ENCODE assay signal across 20 cellular contexts in the genomic region with DNA sequence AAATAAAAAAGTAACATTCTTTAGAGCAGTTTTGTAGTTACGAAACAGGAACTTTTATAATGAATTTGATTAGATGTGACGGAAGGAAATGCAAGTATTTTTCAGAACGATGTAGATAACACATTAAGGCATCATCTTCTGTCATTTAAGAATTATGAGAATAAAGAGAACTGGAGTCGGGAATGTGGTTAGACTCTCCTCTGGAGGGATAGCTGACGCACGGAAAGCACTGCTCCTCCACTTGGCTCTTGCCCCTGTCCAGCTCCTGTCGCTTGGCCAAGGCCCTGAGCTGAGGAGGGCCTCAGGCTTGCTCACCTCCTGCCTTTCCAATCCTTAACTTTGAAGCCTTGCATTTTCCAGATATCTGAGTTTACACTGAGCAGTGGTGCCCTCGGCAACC.
DNase-seq lines count a peak whose midpoint lies in the region; ATAC-seq and TF ChIP-seq lines count a peak whose summit lies in the region.
"Had no signal": no experiment of that assay in that cellular context is flagged by ENCODE, and none has a peak within 500 bp of the region (broad histone marks: within the 10 kb centered on the region; RNA-seq: fewer than 3 reads in every experiment).

No MANE protein-coding gene starts in this region.

- H2AFZ ChIP-seq in IMR-90 (replicated peaks; ENCODE audit: low read length, poor library complexity): no peak overlapping the region

- H2AK5ac ChIP-seq in IMR-90 (ENCODE audit: low read depth, low read length): 0 out of 2 replicates have a peak overlapping the region, but pooled peaks have one; percentile 2

- H3K36me3 Mint-ChIP-seq in Calu3 (ENCODE audit: insufficient read depth, unreplicated experiment): no peaks in the 10 kb centered on the region
- H3K36me3 Mint-ChIP-seq: naive thymus-derived CD4-positive, alpha-beta T cell had no signal

- H3K27ac ChIP-seq in IMR-90 (ENCODE audit: insufficient read depth, low read length) (no peak overlapping the region), caudate nucleus (ENCODE audit: low read depth, low read length) (peak overlapping the region; percentile 42), stomach (peak overlapping the region in 3 of 5 donors; percentile 7 to 73 (median 60))

- peaks cover 18% of the 10 kb centered on the region for H3K4me1 ChIP-seq in IMR-90 (ENCODE audit: control insufficient read depth, insufficient read depth, low read length)
- H3K4me1 ChIP-seq in stomach: peaks cover 0 to 37% (median 13%) of the 10 kb centered on the region in 4 donors

- 100% methylated on average over 2 of the region's 8 CpGs; no CpG with 5 or more reads in 1 of the 2 experiments for WGBS in IMR-90 (ENCODE audit: extremely low coverage in 2 of 2, insufficient read length in 1 of 2), 2 experiments
- WGBS in stomach, 5 donors: 60 to 70% (median 68%) methylated on average over 8 of the region's 8 CpGs

- intact Hi-C loops in IMR-90 (cut with micrococcal nuclease): no loop called here
- intact Hi-C loops in left cardiac atrium (cut with DNase I): no loop called here
- intact Hi-C loops in stomach (cut with DNase I; ENCODE audit: low total_unique reads): no loop called here
- intact Hi-C loops in Calu3 (cut with micrococcal nuclease; ENCODE audit: unreplicated experiment): no loop called here

- H2BK15ac ChIP-seq in IMR-90 (ENCODE audit: low read depth, low read length): no peak overlapping the region

- 0 out of 2 replicates have a peak, but pooled peaks cover 3% of the 10 kb centered on the region for H4K20me1 ChIP-seq in IMR-90 (ENCODE audit: insufficient read depth, low read length)

- H4K91ac ChIP-seq in IMR-90 (ENCODE audit: insufficient read depth, low read depth, low read length): no peak overlapping the region

- TF ChIP-seq POLR2A in IMR-90 (IDR thresholded peaks at IDR 0.05; ENCODE audit: low read depth, low read length) (no peak), stomach (IDR thresholded peaks at IDR 0.05) (no peak)

- H3K9me3 Mint-ChIP-seq in Calu3 (ENCODE audit: low read depth, unreplicated experiment): no peaks in the 10 kb centered on the region
- H3K9me3 Mint-ChIP-seq: type B pancreatic cell had no signal

- no peak overlapping the region; the same call in 1 of the 2 replicates for H3K14ac ChIP-seq in IMR-90 (replicated peaks; ENCODE audit: low read depth, low read length)

- H3K9me3 ChIP-seq in IMR-90 (ENCODE audit: control insufficient read depth, insufficient read depth, low read length): no peaks in the 10 kb centered on the region
- H3K9me3 ChIP-seq in stomach: no peaks in the 10 kb centered on the region
- H3K9me3 ChIP-seq: MG63 had no signal

- H3K27ac Mint-ChIP-seq in Calu3 (ENCODE audit: unreplicated experiment): no peak overlapping the region
- H3K27ac Mint-ChIP-seq: B cell; naive thymus-derived CD4-positive, alpha-beta T cell; type B pancreatic cell had no signal

- H3K4me2 ChIP-seq in IMR-90 (ENCODE audit: low read depth, low read length): no peak overlapping the region

- no TSS peak for BruUV-seq in IMR-90 (replicated peaks; lab: Mats Ljungman, UMichigan)
- BruUV-seq in Calu3 (replicated peaks; lab: Mats Ljungman, UMichigan): no TSS peak

- H4K5ac ChIP-seq in IMR-90 (ENCODE audit: low read depth, low read length): no peak overlapping the region; the same call in 1 of the 2 replicates

- H3K27me3 ChIP-seq in IMR-90 (ENCODE audit: control insufficient read depth, insufficient read depth, low read length): no peaks in the 10 kb centered on the region
- H3K27me3 ChIP-seq in stomach: peaks cover 0 to 3% (median 0%) of the 10 kb centered on the region in 3 donors
- H3K27me3 ChIP-seq: MG63 had no signal

- no peak for TF ChIP-seq RAD21 in IMR-90 (IDR thresholded peaks at IDR 0.05; ENCODE audit: low read length)

- H3K4ac ChIP-seq in IMR-90 (ENCODE audit: low read depth, low read length): no peak overlapping the region; the same call in 1 of the 2 replicates

- H3K36me3 ChIP-seq in IMR-90 (ENCODE audit: control insufficient read depth, insufficient read depth, low read length): peaks cover 6% of the 10 kb centered on the region
- no peaks in the 10 kb centered on the region for H3K36me3 ChIP-seq in stomach

- H3K4me3 ChIP-seq in IMR-90 (ENCODE audit: insufficient read depth, low read depth, low read length) (no peak overlapping the region), stomach (no peak overlapping the region)
- H3K4me3 ChIP-seq: MG63 had no signal

- POLR2A ChIA-PET in IMR-90 (lab: Charles Lee; ENCODE audit: unreplicated experiment): no interaction called here

- TF ChIP-seq EP300 in stomach (IDR thresholded peaks at IDR 0.05): no peak

- dilution Hi-C loops in IMR-90 (cut with HindIII; ENCODE audit: low sequenced_read_pairs, unreplicated experiment): no loop called here

- H3K56ac ChIP-seq in IMR-90 (ENCODE audit: extremely low read depth, insufficient read depth, low read length): no peak overlapping the region

- H3K4me3 Mint-ChIP-seq in Calu3 (ENCODE audit: low read depth, unreplicated experiment): no peak overlapping the region
- H3K4me3 Mint-ChIP-seq: B cell; naive thymus-derived CD4-positive, alpha-beta T cell had no signal

- H3K9ac ChIP-seq in IMR-90 (ENCODE audit: low read depth, low read length): no peak overlapping the region

- no peaks in the 10 kb centered on the region for H3K27me3 Mint-ChIP-seq in Calu3 (ENCODE audit: unreplicated experiment)

- peak overlapping the region; percentile 23; the same call in 1 of the 2 replicates for H3K23ac ChIP-seq in IMR-90 (ENCODE audit: low read depth, low read length)

- TF ChIP-seq CTCF in IMR-90 (conservative IDR thresholded peaks at IDR 0.05; ENCODE audit: low read depth, low read length): no peak
- no peak for TF ChIP-seq CTCF in stomach (IDR thresholded peaks at IDR 0.05)
- TF ChIP-seq CTCF in Calu3 (IDR thresholded peaks at IDR 0.05; ENCODE audit: unreplicated experiment): no peak

- no peak overlapping the region for H2BK20ac ChIP-seq in IMR-90 (ENCODE audit: low read depth, low read length)

- H3K9me1 ChIP-seq in IMR-90 (ENCODE audit: insufficient read depth, low read length): peaks cover 32% of the 10 kb centered on the region

- no peak overlapping the region for H3K18ac ChIP-seq in IMR-90 (ENCODE audit: low read depth, low read length)

- in situ Hi-C loops in IMR-90 (cut with MboI; ENCODE audit: low sequenced_read_pairs): no loop called here

- peaks cover 30 to 91% of the 10 kb centered on the region in 2 experiments for H3K79me1 ChIP-seq in IMR-90 (ENCODE audit: low read depth in 1 of 2, low read length in 2 of 2)

- no peak overlapping the region for H2BK120ac ChIP-seq in IMR-90 (ENCODE audit: low read depth, low read length)

- CTCF ChIA-PET in IMR-90 (lab: Yijun Ruan, JAX): interaction anchor here (0.7 kb wide), 1 partner anchor 31 kb away, joined by 3 read pairs; no protein-coding TSS in a partner anchor
- CTCF ChIA-PET in Calu3 (lab: Charles Lee): interaction anchor here (0.6 kb wide), 1 partner anchor 19 kb away, joined by 6 read pairs; no protein-coding TSS in a partner anchor

- DNase-seq in IMR-90: no peak
- DNase-seq in caudate nucleus (lab: John Stamatoyannopoulos, UW): peak in 6 of 61 donors; percentile 5 to 67 (median 20)
- DNase-seq in left cardiac atrium: peak; percentile 65
- DNase-seq in stomach: no peak
- no peak for DNase-seq in AML-193 (lab: John Stamatoyannopoulos, UW)
- no peak for DNase-seq in Calu3
- DNase-seq: activated CD4-positive, alpha-beta T cell treated with anti-CD3 and anti-CD28 coated beads for 1 hour; activated CD8-positive, alpha-beta memory T cell treated with anti-CD3 and anti-CD28 coated beads, Interleukin-2, amount 50 U/mL, for 48 hours; activated naive CD4-positive, alpha-beta T cell treated with anti-CD3 and anti-CD28 coated beads, Interleukin-2, amount 50 U/mL, for 16 hours; DMS 273 treated with DMSO at 0.1 percent for 48 hours; MG63; naive thymus-derived CD4-positive, alpha-beta T cell; NCI-H82; retina; stimulated activated CD4-positive, alpha-beta T cell treated with anti-CD3 and anti-CD28 coated beads, Interleukin-2, amount 100 ng/mL, for 48 hours; T-helper 1 cell had no signal

- ATAC-seq in IMR-90 (ENCODE audit: low read depth) (no peak), left cardiac atrium (peak; percentile 74 to 80), HG03354 (IDR thresholded peaks at IDR 0.05; ENCODE audit: poor library complexity, severe bottlenecking, unreplicated experiment) (no peak), GM21723 (IDR thresholded peaks at IDR 0.05; ENCODE audit: unreplicated experiment) (no peak)
- ATAC-seq: naive thymus-derived CD4-positive, alpha-beta T cell had no signal

- peak overlapping the region in 1 of 2 experiments; percentile 44; a peak in 2 of 4 replicates for H4K8ac ChIP-seq in IMR-90 (ENCODE audit: low read depth in 2 of 2, low read length in 2 of 2)

- no peak overlapping the region for H2BK5ac ChIP-seq in IMR-90 (ENCODE audit: low read depth, low read length, poor library complexity, severe bottlenecking)

- no peak overlapping the region for H2AK9ac ChIP-seq in IMR-90 (replicated peaks; ENCODE audit: low read depth, low read length, poor library complexity)

- H3K4me1 Mint-ChIP-seq in Calu3 (ENCODE audit: low read depth, unreplicated experiment): peaks cover 8% of the 10 kb centered on the region

TF ChIP-seq in IMR-90, 13 proteins besides CTCF, POLR2A, EP300 and RAD21 (continues in another document):
- TF ChIP-seq RCOR1 (IDR thresholded peaks at IDR 0.05; ENCODE audit: insufficient replicate concordance, low read length) (no peak), FOS (IDR thresholded peaks at IDR 0.05; ENCODE audit: low read depth, low read length) (no peak), RFX5 (IDR thresholded peaks at IDR 0.05; ENCODE audit: low read depth, low read length) (no peak), SMC3 (IDR thresholded peaks at IDR 0.05; ENCODE audit: low read depth, low read length) (no peak), CHD1 (IDR thresholded peaks at IDR 0.05; ENCODE audit: low read depth, low read length) (no peak), NFE2L2 (IDR thresholded peaks at IDR 0.05; ENCODE audit: low read depth, low read length) (no peak), CEBPB (IDR thresholded peaks at IDR 0.05; ENCODE audit: low read depth, low read length) (no peak), MAFK (IDR thresholded peaks at IDR 0.05; ENCODE audit: low read depth, low read length) (no peak)
- TF ChIP-seq, protein P1, sequence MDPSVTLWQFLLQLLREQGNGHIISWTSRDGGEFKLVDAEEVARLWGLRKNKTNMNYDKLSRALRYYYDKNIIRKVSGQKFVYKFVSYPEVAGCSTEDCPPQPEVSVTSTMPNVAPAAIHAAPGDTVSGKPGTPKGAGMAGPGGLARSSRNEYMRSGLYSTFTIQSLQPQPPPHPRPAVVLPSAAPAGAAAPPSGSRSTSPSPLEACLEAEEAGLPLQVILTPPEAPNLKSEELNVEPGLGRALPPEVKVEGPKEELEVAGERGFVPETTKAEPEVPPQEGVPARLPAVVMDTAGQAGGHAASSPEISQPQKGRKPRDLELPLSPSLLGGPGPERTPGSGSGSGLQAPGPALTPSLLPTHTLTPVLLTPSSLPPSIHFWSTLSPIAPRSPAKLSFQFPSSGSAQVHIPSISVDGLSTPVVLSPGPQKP (IDR thresholded peaks at IDR 0.05; ENCODE audit: borderline replicate concordance, low read depth, low read length): no peak

Comparison
In these comparisons a context has a peak if more than half of its experiments do, and no peak if none do; other contexts are left out.
1. ATAC-seq: peak in left cardiac atrium (2 of 2); none in IMR-90 (single experiment), HG03354 (single experiment) and GM21723 (single experiment).